ENCODE assay signal across 14 cellular contexts in genomic region chr10:91974960-91975359, GRCh38. TPM values are rescaled to one million over a fixed set of nuclear protein-coding genes. Genes with fewer than 3 reads are reported as not detected.
DNase-seq lines count a peak whose midpoint lies in the region; ATAC-seq, FAIRE-seq and TF ChIP-seq lines count a peak whose summit lies in the region.
"Had no signal": no experiment of that assay in that cellular context is flagged by ENCODE, and none has a peak within 500 bp of the region (broad histone marks: within the 10 kb centered on the region; RNA-seq: fewer than 3 reads in every experiment).

No MANE protein-coding gene starts in this region.

- FAIRE-seq in H54 (lab: Jason Lieb, UNC): no peak
- FAIRE-seq: pancreas had no signal

- peaks cover 79% of the 10 kb centered on the region for H3K36me3 Mint-ChIP-seq in activated naive CD8-positive, alpha-beta T cell treated with anti-CD3 and anti-CD28 coated beads, Interleukin-2, amount 50 U/mL, for 24 hours (ENCODE audit: low read depth)

- ATAC-seq in activated naive CD8-positive, alpha-beta T cell treated with anti-CD3 and anti-CD28 coated beads, Interleukin-2, amount 50 U/mL, for 24 hours: peak; percentile 83
- ATAC-seq in HG03457 (IDR thresholded peaks at IDR 0.05; ENCODE audit: unreplicated experiment) (no peak), HG03280 (IDR thresholded peaks at IDR 0.05; ENCODE audit: unreplicated experiment) (no peak), heart left ventricle (no peak)
- ATAC-seq: pancreas had no signal

- no peaks in the 10 kb centered on the region for H3K27me3 Mint-ChIP-seq in activated naive CD8-positive, alpha-beta T cell treated with anti-CD3 and anti-CD28 coated beads, Interleukin-2, amount 50 U/mL, for 24 hours

- DNase-seq in AG10803 (ENCODE audit: low read depth) (peak; percentile 59), H54 (ENCODE audit: insufficient read length, low spot score) (peak; percentile 27), iris pigment epithelial cell (ENCODE audit: low read depth) (peak; percentile 76), caudate nucleus (lab: John Stamatoyannopoulos, UW) (no peak), heart left ventricle (no peak)
- no peak for DNase-seq in activated naive CD8-positive, alpha-beta T cell treated with anti-CD3 and anti-CD28 coated beads, Interleukin-2, amount 50 U/mL, for 24 hours
- DNase-seq: colonic mucosa; NCI-H2171 treated with DMSO at 0.1 percent for 48 hours; pancreas; stimulated activated CD4-positive, alpha-beta T cell treated with anti-CD3 and anti-CD28 coated beads, Interleukin-2, amount 100 ng/mL, for 24 hours; stimulated activated naive CD4-positive, alpha-beta T cell treated with Interleukin-2 at 50 U/mL for 16 hours had no signal

- H3K36me3 ChIP-seq in heart left ventricle: peaks cover 0 to 47% (median 25%) of the 10 kb centered on the region in 9 donors
- H3K36me3 ChIP-seq: colonic mucosa, pancreas had no signal

- peak overlapping the region; percentile 53 for H3K4me3 Mint-ChIP-seq in activated naive CD8-positive, alpha-beta T cell treated with anti-CD3 and anti-CD28 coated beads, Interleukin-2, amount 50 U/mL, for 24 hours

- intact Hi-C loops in heart left ventricle (cut with DNase I): no loop called here

- TF ChIP-seq POLR2A in H54 (IDR thresholded peaks at IDR 0.05; ENCODE audit: low read depth, low read length) (no peak), heart left ventricle (IDR thresholded peaks at IDR 0.05) (no peak)

- peak overlapping the region; percentile 96 for H3K27ac Mint-ChIP-seq in activated naive CD8-positive, alpha-beta T cell treated with anti-CD3 and anti-CD28 coated beads, Interleukin-2, amount 50 U/mL, for 24 hours

- H3K27ac ChIP-seq in caudate nucleus (ENCODE audit: low read depth, low read length) (no peak overlapping the region), heart left ventricle (no peak overlapping the region)
- H3K27ac ChIP-seq: colonic mucosa, hepatocyte, pancreas had no signal

- TF ChIP-seq CTCF in AG10803 (conservative IDR thresholded peaks at IDR 0.05; ENCODE audit: low read length) (no peak), heart left ventricle (IDR thresholded peaks at IDR 0.05) (no peak)

- H3K4me3 ChIP-seq in AG10803 (ENCODE audit: low read length): no peak overlapping the region
- H3K4me3 ChIP-seq in heart left ventricle: no peak overlapping the region
- H3K4me3 ChIP-seq: colonic mucosa, hepatocyte, pancreas had no signal

- H3K27me3 ChIP-seq in heart left ventricle: no peaks in the 10 kb centered on the region
- H3K27me3 ChIP-seq: colonic mucosa, hepatocyte, pancreas had no signal

- H3K4me1 Mint-ChIP-seq in activated naive CD8-positive, alpha-beta T cell treated with anti-CD3 and anti-CD28 coated beads, Interleukin-2, amount 50 U/mL, for 24 hours: peaks cover 42% of the 10 kb centered on the region

- peaks cover 0 to 15% (median 7%) of the 10 kb centered on the region in 12 donors for H3K4me1 ChIP-seq in heart left ventricle
- H3K4me1 ChIP-seq: colonic mucosa, pancreas had no signal

- H3K9me3 Mint-ChIP-seq in activated naive CD8-positive, alpha-beta T cell treated with anti-CD3 and anti-CD28 coated beads, Interleukin-2, amount 50 U/mL, for 24 hours: no peaks in the 10 kb centered on the region

- no peaks in the 10 kb centered on the region for H3K9me3 ChIP-seq in heart left ventricle
- H3K9me3 ChIP-seq: colonic mucosa, pancreas had no signal

- 93 to 97% (median 95%) methylated on average over 2 of the region's 2 CpGs for WGBS in heart left ventricle, 4 donors

RNA-seq across cellular contexts. Expression of gene BTAF1, which starts 51.4 kb away (rescaled TPM):
- 10 to 100 TPM; 10.9 to 22.3 (median 12.0) TPM for total RNA-seq in heart left ventricle
- polyA plus RNA-seq in heart left ventricle: 1 to 10 TPM; 5.5 to 6.5 TPM

Comparison
In these comparisons a context has a peak if more than half of its experiments do, and no peak if none do; other contexts are left out.
1. DNase-seq: peak in AG10803 (single experiment), H54 (single experiment) and iris pigment epithelial cell (single experiment); none in activated naive CD8-positive, alpha-beta T cell treated with anti-CD3 and anti-CD28 coated beads, Interleukin-2, amount 50 U/mL, for 24 hours (single experiment), caudate nucleus (0 of 61) and heart left ventricle (0 of 5).